19 cellular contexts compared by ENCODE assay signal in genomic region chr1:167526659-167527383, GRCh38. TPM values are rescaled to one million over a fixed set of nuclear protein-coding genes. Genes with fewer than 3 reads are reported as not detected.
DNase-seq lines count a peak whose midpoint lies in the region; ATAC-seq, FAIRE-seq and TF ChIP-seq lines count a peak whose summit lies in the region.
"Had no signal": no experiment of that assay in that cellular context is flagged by ENCODE, and none has a peak within 500 bp of the region (broad histone marks: within the 10 kb centered on the region; RNA-seq: fewer than 3 reads in every experiment).

No MANE protein-coding gene starts in this region.

- FAIRE-seq in HepG2 (lab: Jason Lieb, UNC) = no peak
- FAIRE-seq in pancreas (lab: Jason Lieb, UNC) = no peak
- FAIRE-seq: GM12891 had no signal

- no peak overlapping the region for H3K27ac ChIP-seq in HepG2 (ENCODE audit: extremely low read length, insufficient read depth, low read length)
- no peak overlapping the region for H3K27ac ChIP-seq in right lobe of liver
- no peak overlapping the region; the same call in 1 of the 2 replicates for H3K27ac ChIP-seq in SJCRH30
- H3K27ac ChIP-seq in pancreas = no peak overlapping the region
- H3K27ac ChIP-seq: HL-60 had no signal

- H3K9ac ChIP-seq in HepG2 (ENCODE audit: insufficient read depth, low read depth, low read length) = no peak overlapping the region

- intact Hi-C loops in HepG2 (cut with micrococcal nuclease; ENCODE audit: unreplicated experiment) (no loop called here), right lobe of liver (cut with DNase I) (no loop called here), sciatic nerve (cut with DNase I) (no loop called here), pancreas (cut with DNase I) (no loop called here)

- ATAC-seq in HepG2 (peak; percentile 48; the same call in 2 of the 3 replicates), right lobe of liver (no peak), sciatic nerve (peak; percentile 82), GM21737 (IDR thresholded peaks at IDR 0.05; ENCODE audit: unreplicated experiment) (no peak), pancreas (no peak), GM19035 (IDR thresholded peaks at IDR 0.05; ENCODE audit: unreplicated experiment) (no peak)

- H3K9me3 ChIP-seq in HepG2 (ENCODE audit: low read length) = no peaks in the 10 kb centered on the region
- H3K9me3 ChIP-seq in right lobe of liver = no peaks in the 10 kb centered on the region
- H3K9me3 ChIP-seq in SJCRH30 (replicated peaks) = no peaks in the 10 kb centered on the region; the same call in 1 of the 2 replicates
- H3K9me3 ChIP-seq in pancreas = no peaks in the 10 kb centered on the region

- no peak for TF ChIP-seq CTCF in HepG2 (CRISPR knock-in tag; IDR thresholded peaks at IDR 0.05)
- TF ChIP-seq CTCF in right lobe of liver (IDR thresholded peaks at IDR 0.05) = no peak
- no peak for TF ChIP-seq CTCF in pancreas (IDR thresholded peaks at IDR 0.05)

- peaks cover 12% of the 10 kb centered on the region for H3K4me1 ChIP-seq in HepG2 (ENCODE audit: insufficient read depth, low read length)
- no peaks in the 10 kb centered on the region for H3K4me1 ChIP-seq in right lobe of liver
- H3K4me1 ChIP-seq in SJCRH30 = peaks cover 26% of the 10 kb centered on the region
- peaks cover 0 to 3% (median 0%) of the 10 kb centered on the region in 3 donors for H3K4me1 ChIP-seq in pancreas

- BruUV-seq in HepG2 (replicated peaks; lab: Mats Ljungman, UMichigan) = no TSS peak

- no peak for DNase-seq in HepG2 (ENCODE audit: low spot score)
- DNase-seq in right lobe of liver = no peak
- DNase-seq in M059J (ENCODE audit: low read depth) = peak; percentile 86
- DNase-seq in SJCRH30 = peak; percentile 74 to 84
- DNase-seq in sciatic nerve (ENCODE audit: low spot score) = peak; percentile 74
- no peak for DNase-seq in pancreas
- DNase-seq: ACHN, C1 segment of cervical spinal cord, H9, MV-4-11, NCI-H1417 treated with DMSO at 0.1 percent for 48 hours, NCI-H1930, NCI-H2171 treated with DMSO at 0.1 percent for 48 hours, NCI-H446 had no signal

- no peaks in the 10 kb centered on the region for H4K20me1 ChIP-seq in HepG2 (ENCODE audit: insufficient read depth, low read length)

- TF ChIP-seq POLR2A in HepG2 (IDR thresholded peaks at IDR 0.05; ENCODE audit: insufficient read depth in 1 of 2, low read depth in 2 of 2, low read length in 2 of 2) = no peak
- no peak for TF ChIP-seq POLR2A in right lobe of liver (IDR thresholded peaks at IDR 0.05)

- no peak overlapping the region for H2AFZ ChIP-seq in HepG2 (ENCODE audit: low read length)

- H3K36me3 ChIP-seq in HepG2 (replicated peaks in 1 of 2; ENCODE audit: control insufficient read depth in 1 of 2, insufficient read depth in 2 of 2, low read length in 2 of 2) = no peaks in the 10 kb centered on the region
- H3K36me3 ChIP-seq in right lobe of liver = no peaks in the 10 kb centered on the region
- no peaks in the 10 kb centered on the region for H3K36me3 ChIP-seq in SJCRH30
- no peaks in the 10 kb centered on the region for H3K36me3 ChIP-seq in pancreas

- H3K79me2 ChIP-seq in HepG2 (ENCODE audit: insufficient read depth, low read length) = no peaks in the 10 kb centered on the region

- in situ Hi-C loops in HepG2 (cut with HindIII; ENCODE audit: extremely low pct_ligation_motif_present, low pct_unique_long_range_greater_than_20kb) = loop anchor here (25.0 kb wide), 1 partner anchor 265 kb away; no protein-coding TSS in a partner anchor

- H3K4me3 ChIP-seq in HepG2 (replicated peaks in 1 of 3; ENCODE audit: insufficient read depth in 1 of 3, low read depth in 2 of 3, low read length in 3 of 3) (no peak overlapping the region), right lobe of liver (no peak overlapping the region), SJCRH30 (no peak overlapping the region), pancreas (no peak overlapping the region)

- no peak overlapping the region for H3K4me2 ChIP-seq in HepG2 (ENCODE audit: low read depth, low read length)

- TF ChIP-seq EP300 in HepG2 (IDR thresholded peaks at IDR 0.05; ENCODE audit: low read depth in 2 of 2, low read length in 2 of 2) (no peak), HepG2 (CRISPR knock-in tag; IDR thresholded peaks at IDR 0.05; ENCODE audit: borderline replicate concordance) (no peak)

- CTCF ChIA-PET in HepG2 (lab: Yijun Ruan, JAX; ENCODE audit: low intra/inter-chr PET ratio, low total read pairs) = no interaction called here

- H3K27me3 ChIP-seq in HepG2 (ENCODE audit: control insufficient read depth in 1 of 2, insufficient read depth in 2 of 2, low read length in 2 of 2) (peaks cover 0 to 3% of the 10 kb centered on the region in 2 experiments; a peak in 3 of 5 replicates), right lobe of liver (no peaks in the 10 kb centered on the region), SJCRH30 (no peaks in the 10 kb centered on the region), pancreas (no peaks in the 10 kb centered on the region)

- no peak for TF ChIP-seq RAD21 in HepG2 (CRISPR knock-in tag; IDR thresholded peaks at IDR 0.05)

- POLR2A ChIA-PET in HepG2 (lab: Yijun Ruan, JAX) = no interaction called here

- WGBS in HepG2 (ENCODE audit: low lambda C conversion rate) = 33% methylated on average over 8 of the region's 8 CpGs
- 72% methylated on average over 8 of the region's 8 CpGs for WGBS in right lobe of liver (ENCODE audit: insufficient coverage, low coverage, low lambda C conversion rate, missing lambda C conversion rate)
- WGBS in pancreas, 2 donors = 72 to 77% methylated on average over 8 of the region's 8 CpGs

TF ChIP-seq in HepG2, 621 proteins besides CTCF, POLR2A, EP300 and RAD21:
- TF ChIP-seq ZFP62 (CRISPR knock-in tag; IDR thresholded peaks at IDR 0.05) = no peak
- no peak for TF ChIP-seq ZNF44 (CRISPR knock-in tag; IDR thresholded peaks at IDR 0.05)
TF ChIP-seq in HepG2: peak in this region for 0.

RNA-seq across cellular contexts. Expression of gene CD247, which starts 8.5 kb away (rescaled TPM):
- 0.20 and 0.25 TPM in 2 replicates for total RNA-seq in HepG2 (2016; rRNA removed; fragmentation: Illumina TruSeq; extraction: Trizol)
- not detected in 2 replicates for total RNA-seq in HepG2 (2016; cell fraction: cytosol; rRNA removed; fragmentation: Illumina TruSeq; extraction: Trizol; ENCODE audit: low read depth)
- not detected in 2 replicates for total RNA-seq in HepG2 (2016; cell fraction: insoluble cytoplasmic fraction; rRNA removed; fragmentation: Illumina TruSeq; extraction: Trizol)
- 0.38 and 0.43 TPM in 2 replicates for total RNA-seq in HepG2 (2016; cell fraction: membrane; rRNA removed; fragmentation: Illumina TruSeq; extraction: Trizol)
- total RNA-seq in HepG2 (2016; cell fraction: nucleus; rRNA removed; fragmentation: Illumina TruSeq; extraction: Trizol) = not detected in 2 replicates
- not detected in 2 replicates for polyA plus RNA-seq in HepG2 (2011; rRNA removed)
- 0.03 TPM in 1 of 2 replicates, not detected in the other for polyA plus RNA-seq in HepG2 (2011; cell fraction: cytosol; rRNA removed)
- not detected in 2 replicates for polyA plus RNA-seq in HepG2 (2011; cell fraction: nucleus; rRNA removed)
- polyA plus RNA-seq in HepG2 (2012) = not detected in 2 replicates
- polyA plus RNA-seq in HepG2 (2016; cell fraction: cytosol; fragmentation: Illumina TruSeq; extraction: Trizol; ENCODE audit: low read depth) = not detected in 2 replicates
- 0.22 TPM in 1 of 2 replicates, not detected in the other for polyA plus RNA-seq in HepG2 (2016; cell fraction: insoluble cytoplasmic fraction; fragmentation: Illumina TruSeq; extraction: Trizol; ENCODE audit: low read depth)
- polyA plus RNA-seq in HepG2 (2016; cell fraction: membrane; fragmentation: Illumina TruSeq; extraction: Trizol; ENCODE audit: low read depth) = 0.16 and 0.26 TPM in 2 replicates
- not detected in 2 replicates for polyA plus RNA-seq in HepG2 (2016; cell fraction: nucleus; fragmentation: Illumina TruSeq; extraction: Trizol; ENCODE audit: insufficient read depth, low read depth)
- not detected in 2 replicates for polyA minus RNA-seq in HepG2 (2011; rRNA and poly(A)+ RNA removed; ENCODE audit: low replicate concordance)
- not detected in 2 replicates for polyA minus RNA-seq in HepG2 (2011; cell fraction: cytosol; rRNA and poly(A)+ RNA removed)
- not detected in 2 replicates for polyA minus RNA-seq in HepG2 (2011; cell fraction: nucleus; rRNA and poly(A)+ RNA removed)
- 1 to 10 TPM in 2 of 6 experiments, under 1 TPM in 4; 0.48 to 2.2 (median 0.71) TPM for total RNA-seq in right lobe of liver
- total RNA-seq in M059J (2014; rRNA removed; shearing (Covaris generic)) = not detected in 2 replicates
- 1.1 TPM in 2 replicates for total RNA-seq in SJCRH30 (2014; rRNA removed; shearing (Covaris generic))
- 5.2 TPM for total RNA-seq in sciatic nerve
- total RNA-seq in pancreas = under 1 TPM in 5 of 6 donors, not detected in 1; 0.14 to 0.95 (median 0.78) TPM
- under 1 TPM; 0.34 to 0.56 TPM for polyA plus RNA-seq in pancreas
- total RNA-seq: RPMI7951 had no signal

RNA-seq across cellular contexts. Expression of gene CREG1, which starts 26.7 kb away (rescaled TPM):
- total RNA-seq in HepG2 (2016; rRNA removed; fragmentation: Illumina TruSeq; extraction: Trizol) (19.1 and 31.3 TPM in 2 replicates), right lobe of liver (100 to 1,000 TPM in 5 of 6 experiments, 10 to 100 TPM in 1; 95.8 to 230 (median 171) TPM), sciatic nerve (80.8 TPM), pancreas (10 to 100 TPM; 35.0 to 48.1 (median 44.2) TPM)
- total RNA-seq in HepG2 (2016; cell fraction: cytosol; rRNA removed; fragmentation: Illumina TruSeq; extraction: Trizol; ENCODE audit: low read depth) = 6.3 and 7.1 TPM in 2 replicates
- total RNA-seq in HepG2 (2016; cell fraction: insoluble cytoplasmic fraction; rRNA removed; fragmentation: Illumina TruSeq; extraction: Trizol) = 20.2 and 31.0 TPM in 2 replicates
- 17.5 and 18.6 TPM in 2 replicates for total RNA-seq in HepG2 (2016; cell fraction: membrane; rRNA removed; fragmentation: Illumina TruSeq; extraction: Trizol)
- total RNA-seq in HepG2 (2016; cell fraction: nucleus; rRNA removed; fragmentation: Illumina TruSeq; extraction: Trizol) = 27.1 and 29.2 TPM in 2 replicates
- polyA plus RNA-seq in HepG2 (2011; rRNA removed) (26.9 and 33.5 TPM in 2 replicates), pancreas (10 to 100 TPM; 21.4 to 39.7 TPM)
- polyA plus RNA-seq in HepG2 (2011; cell fraction: cytosol; rRNA removed) = 20.8 and 24.3 TPM in 2 replicates
- polyA plus RNA-seq in HepG2 (2011; cell fraction: nucleus; rRNA removed) = 9.6 and 10.2 TPM in 2 replicates
- polyA plus RNA-seq in HepG2 (2012) = 14.5 and 19.5 TPM in 2 replicates
- 8.7 and 10.1 TPM in 2 replicates for polyA plus RNA-seq in HepG2 (2016; cell fraction: cytosol; fragmentation: Illumina TruSeq; extraction: Trizol; ENCODE audit: low read depth)
- polyA plus RNA-seq in HepG2 (2016; cell fraction: insoluble cytoplasmic fraction; fragmentation: Illumina TruSeq; extraction: Trizol; ENCODE audit: low read depth) = 22.2 and 23.8 TPM in 2 replicates
- 17.6 and 19.0 TPM in 2 replicates for polyA plus RNA-seq in HepG2 (2016; cell fraction: membrane; fragmentation: Illumina TruSeq; extraction: Trizol; ENCODE audit: low read depth)
- 45.6 and 48.0 TPM in 2 replicates for polyA plus RNA-seq in HepG2 (2016; cell fraction: nucleus; fragmentation: Illumina TruSeq; extraction: Trizol; ENCODE audit: insufficient read depth, low read depth)
- polyA minus RNA-seq in HepG2 (2011; rRNA and poly(A)+ RNA removed; ENCODE audit: low replicate concordance) = 8.0 and 38.3 TPM in 2 replicates
- 12.8 and 13.4 TPM in 2 replicates for polyA minus RNA-seq in HepG2 (2011; cell fraction: cytosol; rRNA and poly(A)+ RNA removed)
- 7.5 and 7.6 TPM in 2 replicates for polyA minus RNA-seq in HepG2 (2011; cell fraction: nucleus; rRNA and poly(A)+ RNA removed)
- 74.8 and 81.5 TPM in 2 replicates for total RNA-seq in M059J (2014; rRNA removed; shearing (Covaris generic))
- total RNA-seq in SJCRH30 (2014; rRNA removed; shearing (Covaris generic)) = 37.5 and 39.4 TPM in 2 replicates

Comparison
In these comparisons a context has a peak if more than half of its experiments do, and no peak if none do; other contexts are left out.
1. ATAC-seq: peak in HepG2 (single experiment) and sciatic nerve (single experiment); none in right lobe of liver (0 of 4), GM21737 (single experiment), pancreas (0 of 4) and GM19035 (single experiment).
2. DNase-seq: peak in M059J (single experiment), SJCRH30 (2 of 2) and sciatic nerve (single experiment); none in HepG2 (single experiment), right lobe of liver (0 of 3) and pancreas (0 of 6).